In the genomic region with DNA sequence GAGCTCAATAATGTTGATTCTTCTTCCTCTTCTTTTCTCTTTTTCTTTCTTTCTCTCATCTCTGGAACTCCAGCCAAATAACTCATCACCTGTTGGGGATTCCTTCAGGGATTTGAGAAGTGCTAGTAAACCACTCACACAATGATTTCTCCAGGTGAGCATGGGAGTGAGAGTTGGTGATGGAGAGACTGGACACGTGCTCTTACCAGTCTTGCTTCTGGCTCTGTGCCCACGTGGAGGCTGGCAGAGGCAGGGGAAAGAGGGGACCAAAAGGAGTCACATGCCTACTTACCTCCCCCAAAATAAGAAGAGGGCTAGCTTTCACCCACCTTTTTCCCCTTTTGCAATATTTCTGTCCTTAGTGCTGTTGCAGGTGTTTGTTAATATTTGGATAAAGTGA, we compare ENCODE assay signal across 10 cellular contexts. TPM values are rescaled to one million over a fixed set of nuclear protein-coding genes. Genes with fewer than 3 reads are reported as not detected.
"Had no signal": no experiment of that assay in that cellular context is flagged by ENCODE, and none has a peak within 500 bp of the region (broad histone marks: within the 10 kb centered on the region; RNA-seq: fewer than 3 reads in every experiment).

No MANE protein-coding gene starts in this region.

- H3K4me3 ChIP-seq: GM23248, GM23338, HAP-1 had no signal

- H3K9me3 ChIP-seq: HAP-1 had no signal

- H3K9ac ChIP-seq: GM23248 had no signal

- ATAC-seq: GM23338, HCT116 had no signal

- DNase-seq: GM23248, GOT3, H7, H9, HFFc6 had no signal

- H3K4me1 ChIP-seq: HAP-1 had no signal

- H3K36me3 ChIP-seq: HAP-1 had no signal

- H3K27ac ChIP-seq: GM23248 had no signal

- FAIRE-seq: H1, H54 had no signal

- H2AFZ ChIP-seq: GM23248, GM23338 had no signal

- H3K4me2 ChIP-seq: GM23338 had no signal

RNA-seq across cellular contexts. Expression of a gene that starts 28.6 kb away (rescaled TPM):
- total RNA-seq: H1 had no signal
